Comparison of ENCODE assay signal across 8 cellular contexts in genomic region chr19:38683393-38684077, GRCh38. TPM values are rescaled to one million over a fixed set of nuclear protein-coding genes. Genes with fewer than 3 reads are reported as not detected.
DNase-seq lines count a peak whose midpoint lies in the region; ATAC-seq and TF ChIP-seq lines count a peak whose summit lies in the region.

No MANE protein-coding gene starts in this region.

- peaks cover 74% of the 10 kb centered on the region for H3K4me1 Mint-ChIP-seq in T-helper 1 cell treated with Interleukin-12 subunit alpha and Interleukin-12 subunit beta and Interleukin-4 antibody, amounts not matched to agents 30 μg/mL and 1 μg/mL, for 36 hours (ENCODE audit: low read depth)

- peaks cover 0 to 38% (median 16%) of the 10 kb centered on the region in 11 experiments; a peak in 11 of 22 replicates for H3K36me3 ChIP-seq in BLaER1 treated with 17β-estradiol and CSF1 and Interleukin-3, amounts not matched to agents 10 nM and 100 nM
- no peaks in the 10 kb centered on the region for H3K36me3 ChIP-seq in body of pancreas (replicated peaks in 1 of 2; ENCODE audit: insufficient read depth in 1 of 2, low read depth in 2 of 2)
- 0 out of 2 replicates have a peak, but pooled peaks cover 5% of the 10 kb centered on the region for H3K36me3 ChIP-seq in iPS-20b (ENCODE audit: insufficient read depth, low read depth, low read length)
- H3K36me3 ChIP-seq in smooth muscle cell (ENCODE audit: low read depth) = no peaks in the 10 kb centered on the region

- peak overlapping the region; percentile 41 to 84 (median 78); a peak in 21 of 22 replicates for H3K9ac ChIP-seq in BLaER1 treated with 17β-estradiol and CSF1 and Interleukin-3, amounts not matched to agents 10 nM and 100 nM
- H3K9ac ChIP-seq in iPS-20b (ENCODE audit: low read depth, low read length) (peak overlapping the region; percentile 72; the same call in 1 of the 2 replicates), smooth muscle cell (ENCODE audit: low read depth) (peak overlapping the region; percentile 93)

- ATAC-seq in body of pancreas (peak; percentile 92), GM18868 (IDR thresholded peaks at IDR 0.05; ENCODE audit: unreplicated experiment) (no peak), GM19395 (IDR thresholded peaks at IDR 0.05; ENCODE audit: unreplicated experiment) (no peak)

- TF ChIP-seq CTCF in body of pancreas (IDR thresholded peaks at IDR 0.05) = peak in 1 of 7 experiments; percentile 11
- no peak for TF ChIP-seq CTCF in smooth muscle cell (IDR thresholded peaks at IDR 0.05; ENCODE audit: borderline replicate concordance, insufficient read depth, poor library complexity, severe bottlenecking)

- H3K27me3 Mint-ChIP-seq in T-helper 1 cell treated with Interleukin-12 subunit alpha and Interleukin-12 subunit beta and Interleukin-4 antibody, amounts not matched to agents 30 μg/mL and 1 μg/mL, for 36 hours (ENCODE audit: low read depth) = no peaks in the 10 kb centered on the region

- DNase-seq in HUDEP-2 (lab: John Stamatoyannopoulos, UW; ENCODE audit: unreplicated experiment in 76 of 76) = peak in 67 of 76 experiments; percentile 26 to 92 (median 59)
- DNase-seq in body of pancreas = peak; percentile 95 to 98 (median 97)
- peak; percentile 39 for DNase-seq in smooth muscle cell (lab: John Stamatoyannopoulos, UW; ENCODE audit: unreplicated experiment)

- peak overlapping the region; percentile 79 to 99 (median 96) for H3K4me2 ChIP-seq in BLaER1 treated with 17β-estradiol and CSF1 and Interleukin-3, amounts not matched to agents 10 nM and 100 nM
- H3K4me2 ChIP-seq in smooth muscle cell = peak overlapping the region; percentile 54

- H3K9me3 ChIP-seq in BLaER1 treated with 17β-estradiol and CSF1 and Interleukin-3, amounts not matched to agents 10 nM and 100 nM (replicated peaks in 1 of 11) = no peaks in the 10 kb centered on the region
- H3K9me3 ChIP-seq in body of pancreas = no peaks in the 10 kb centered on the region
- H3K9me3 ChIP-seq in iPS-20b (ENCODE audit: insufficient read depth, low read depth, low read length) = no peaks in the 10 kb centered on the region
- no peaks in the 10 kb centered on the region for H3K9me3 ChIP-seq in smooth muscle cell (replicated peaks; ENCODE audit: low read depth)

- peaks cover 4% of the 10 kb centered on the region for H3K9me3 Mint-ChIP-seq in T-helper 1 cell treated with Interleukin-12 subunit alpha and Interleukin-12 subunit beta and Interleukin-4 antibody, amounts not matched to agents 30 μg/mL and 1 μg/mL, for 36 hours

- peak overlapping the region; percentile 63 to 96 (median 90) for H3K27ac ChIP-seq in BLaER1 treated with 17β-estradiol and CSF1 and Interleukin-3, amounts not matched to agents 10 nM and 100 nM
- H3K27ac ChIP-seq in body of pancreas (peak overlapping the region; percentile 93 to 99 (median 98)), iPS-20b (ENCODE audit: low read length) (peak overlapping the region; percentile 97), smooth muscle cell (ENCODE audit: low read depth) (peak overlapping the region; percentile 100)

- no peak overlapping the region for H2AFZ ChIP-seq in smooth muscle cell (ENCODE audit: low read depth)

- H3K79me2 ChIP-seq in smooth muscle cell (ENCODE audit: low read depth) = peaks cover 86% of the 10 kb centered on the region

- 11 to 15% methylated on average over 8 to 10 of the region's 10 CpGs for WGBS in body of pancreas, 2 donors
- WGBS in smooth muscle cell (ENCODE audit: low lambda C conversion rate) = 16% methylated on average over 10 of the region's 10 CpGs

- peak overlapping the region in 6 of 10 experiments; percentile 1 to 32 (median 10); a peak in 6 of 20 replicates for H3K4me3 ChIP-seq in BLaER1 treated with 17β-estradiol and CSF1 and Interleukin-3, amounts not matched to agents 10 nM and 100 nM
- no peak overlapping the region for H3K4me3 ChIP-seq in body of pancreas
- H3K4me3 ChIP-seq in iPS-20b (ENCODE audit: low read length) = no peak overlapping the region; the same call in 1 of the 2 replicates
- no peak overlapping the region for H3K4me3 ChIP-seq in smooth muscle cell

- peaks cover 40% of the 10 kb centered on the region for H3F3A ChIP-seq in smooth muscle cell (ENCODE audit: low read depth)

- peak overlapping the region; percentile 81 for H3K27ac Mint-ChIP-seq in T-helper 1 cell treated with Interleukin-12 subunit alpha and Interleukin-12 subunit beta and Interleukin-4 antibody, amounts not matched to agents 30 μg/mL and 1 μg/mL, for 36 hours

- no peaks in the 10 kb centered on the region for H3K27me3 ChIP-seq in BLaER1 treated with 17β-estradiol and CSF1 and Interleukin-3, amounts not matched to agents 10 nM and 100 nM
- H3K27me3 ChIP-seq in body of pancreas = no peaks in the 10 kb centered on the region
- H3K27me3 ChIP-seq in iPS-20b (ENCODE audit: insufficient read depth, low read length) = no peaks in the 10 kb centered on the region
- no peaks in the 10 kb centered on the region for H3K27me3 ChIP-seq in smooth muscle cell (ENCODE audit: low read depth)

- peak in 2 of 3 donors; percentile 70 to 71 for TF ChIP-seq POLR2A in body of pancreas (IDR thresholded peaks at IDR 0.05)

- peak overlapping the region; percentile 11 for H3K4me3 Mint-ChIP-seq in T-helper 1 cell treated with Interleukin-12 subunit alpha and Interleukin-12 subunit beta and Interleukin-4 antibody, amounts not matched to agents 30 μg/mL and 1 μg/mL, for 36 hours

- peaks cover 5 to 79% (median 19%) of the 10 kb centered on the region in 11 experiments; a peak in 18 of 22 replicates for H4K20me1 ChIP-seq in BLaER1 treated with 17β-estradiol and CSF1 and Interleukin-3, amounts not matched to agents 10 nM and 100 nM
- H4K20me1 ChIP-seq in smooth muscle cell (ENCODE audit: low read depth) = no peaks in the 10 kb centered on the region

- H3K4me1 ChIP-seq in BLaER1 treated with 17β-estradiol and CSF1 and Interleukin-3, amounts not matched to agents 10 nM and 100 nM = peaks cover 94 to 100% (median 99%) of the 10 kb centered on the region in 10 experiments
- H3K4me1 ChIP-seq in body of pancreas (peaks cover 97% of the 10 kb centered on the region), iPS-20b (ENCODE audit: insufficient read depth, low read length) (peaks cover 40% of the 10 kb centered on the region), smooth muscle cell (ENCODE audit: low read depth) (peaks cover 37% of the 10 kb centered on the region)

- H3K36me3 Mint-ChIP-seq in T-helper 1 cell treated with Interleukin-12 subunit alpha and Interleukin-12 subunit beta and Interleukin-4 antibody, amounts not matched to agents 30 μg/mL and 1 μg/mL, for 36 hours (ENCODE audit: low read depth) = peaks cover 30% of the 10 kb centered on the region

- intact Hi-C loops in body of pancreas (cut with DNase I) = no loop called here

RNA-seq across cellular contexts. Expression of gene ACTN4, which starts 36.1 kb away (rescaled TPM):
- total RNA-seq in body of pancreas (100 to 1,000 TPM; 143 to 148 TPM), smooth muscle cell (311 TPM in 2 replicates)
- polyA plus RNA-seq in smooth muscle cell = 53.8 and 60.4 TPM in 2 replicates

Comparison
In these comparisons a context has a peak if more than half of its experiments do, and no peak if none do; other contexts are left out.
1. H3K4me3 ChIP-seq: peak in BLaER1 treated with 17β-estradiol and CSF1 and Interleukin-3, amounts not matched to agents 10 nM and 100 nM (6 of 10); none in body of pancreas (0 of 2), iPS-20b (single experiment) and smooth muscle cell (single experiment).
2. DNase-seq: peak in every context shown above with its lines; median percentile 97 in body of pancreas; 59 in HUDEP-2; 39 in smooth muscle cell.
3. Peak in every context shown above with its lines, with median percentiles within 50 percentile points of each other: H3K27ac ChIP-seq and H3K9ac ChIP-seq.